Comparison of ENCODE assay signal across 8 cellular contexts in genomic region chr3:153130312-153130977, GRCh38. TPM values are rescaled to one million over a fixed set of nuclear protein-coding genes. Genes with fewer than 3 reads are reported as not detected.
DNase-seq lines count a peak whose midpoint lies in the region; ATAC-seq and TF ChIP-seq lines count a peak whose summit lies in the region.

No MANE protein-coding gene starts in this region.

- no peak for TF ChIP-seq CTCF in GM10248 (IDR thresholded peaks at IDR 0.05; ENCODE audit: control extremely low read depth, extremely low read depth, low read depth, missing control alignments)
- no peak for TF ChIP-seq CTCF in fibroblast of villous mesenchyme (IDR thresholded peaks at IDR 0.05; ENCODE audit: insufficient read depth, low read depth, low read length)
- no peak for TF ChIP-seq CTCF in body of pancreas (IDR thresholded peaks at IDR 0.05)

- H3K36me3 ChIP-seq in GM23248 (ENCODE audit: low read depth) (no peaks in the 10 kb centered on the region), body of pancreas (replicated peaks in 1 of 2; ENCODE audit: insufficient read depth in 1 of 2, low read depth in 2 of 2) (no peaks in the 10 kb centered on the region)

- H3K4me1 ChIP-seq in GM23248 (ENCODE audit: insufficient read depth) (peaks cover 11% of the 10 kb centered on the region), body of pancreas (no peaks in the 10 kb centered on the region)

- H4K20me1 ChIP-seq in GM23248 (ENCODE audit: insufficient read depth): no peaks in the 10 kb centered on the region

- H3K4me3 ChIP-seq in GM23248 (no peak overlapping the region), fibroblast of villous mesenchyme (ENCODE audit: low read depth, low read length) (no peak overlapping the region), body of pancreas (no peak overlapping the region)

- H3K27me3 ChIP-seq in GM23248 (replicated peaks; ENCODE audit: insufficient read depth) (no peaks in the 10 kb centered on the region), body of pancreas (no peaks in the 10 kb centered on the region)

- WGBS in GM23248 (ENCODE audit: low coverage in 1 of 2, low lambda C conversion rate in 2 of 2, missing lambda C conversion rate in 2 of 2), 2 experiments: 99 to 100% methylated on average over 2 of the region's 2 CpGs
- 51 to 63% methylated on average over 2 of the region's 2 CpGs for WGBS in body of pancreas, 2 donors

- POLR2A ChIA-PET in GM10248 (lab: Yijun Ruan, JAX): no interaction called here

- H3K4me2 ChIP-seq in GM23248 (ENCODE audit: unreplicated experiment): peak overlapping the region; percentile 14

- H3K9me3 ChIP-seq in GM23248 (ENCODE audit: low read depth) (no peaks in the 10 kb centered on the region), body of pancreas (no peaks in the 10 kb centered on the region)

- intact Hi-C loops in body of pancreas (cut with DNase I): no loop called here

- no peak overlapping the region for H3K9ac ChIP-seq in GM23248

- H2AFZ ChIP-seq in GM23248: no peak overlapping the region

- peak; percentile 50 for DNase-seq in GM10248 (ENCODE audit: extremely low spot score)
- DNase-seq in GM23248: peak; percentile 79
- peak; percentile 80 for DNase-seq in M059J (ENCODE audit: low read depth)
- peak; percentile 62 for DNase-seq in fibroblast of villous mesenchyme (ENCODE audit: low read depth)
- DNase-seq in stimulated activated naive CD4-positive, alpha-beta T cell (lab: John Stamatoyannopoulos, UW): no peak
- no peak for DNase-seq in NCI-H1092 (lab: John Stamatoyannopoulos, UW)
- no peak for DNase-seq in AML-193 (lab: John Stamatoyannopoulos, UW)
- no peak for DNase-seq in body of pancreas

- peaks cover 10% of the 10 kb centered on the region; the same call in 1 of the 2 replicates for H3F3A ChIP-seq in GM23248 (ENCODE audit: insufficient read depth)

- in situ Hi-C loops in GM23248 (cut with MboI): no loop called here

- H3K27ac ChIP-seq in GM23248 (peak overlapping the region; percentile 31), body of pancreas (no peak overlapping the region)

- CTCF ChIA-PET in GM10248 (lab: Yijun Ruan, JAX): interaction anchor here (0.9 to 1.2 kb wide), 2 partner anchors 14 to 88 kb away, joined by 3 to 4 read pairs; no protein-coding TSS in a partner anchor

- H3K79me2 ChIP-seq in GM23248 (ENCODE audit: insufficient read depth): no peaks in the 10 kb centered on the region

- no peak for ATAC-seq in body of pancreas

- no peak for TF ChIP-seq POLR2A in body of pancreas (IDR thresholded peaks at IDR 0.05)

- no peaks in the 10 kb centered on the region for H3K9me2 ChIP-seq in GM23248 (ENCODE audit: insufficient read depth)

RNA-seq across cellular contexts. Expression of gene RAP2B, which starts 31.6 kb away (rescaled TPM):
- total RNA-seq in GM23248 (2014; rRNA removed; shearing (Covaris generic)): 10.9 and 12.9 TPM in 2 replicates
- 13.1 and 13.2 TPM in 2 replicates for polyA plus RNA-seq in GM23248 (2016; fragmentation: Nextera tagmentation; extraction: Ambion mirVana)
- 13.0 and 20.4 TPM in 2 replicates for total RNA-seq in M059J (2014; rRNA removed; shearing (Covaris generic))
- total RNA-seq in fibroblast of villous mesenchyme (11.2 and 14.5 TPM in 2 replicates), body of pancreas (1 to 10 TPM; 3.6 to 6.5 TPM)

Comparison
In these comparisons a context has a peak if more than half of its experiments do, and no peak if none do; other contexts are left out.
1. DNase-seq: peak in GM10248 (single experiment), GM23248 (single experiment), M059J (single experiment) and fibroblast of villous mesenchyme (single experiment); none in stimulated activated naive CD4-positive, alpha-beta T cell (0 of 6), NCI-H1092 (single experiment), AML-193 (0 of 2) and body of pancreas (0 of 4).